In the genomic region with DNA sequence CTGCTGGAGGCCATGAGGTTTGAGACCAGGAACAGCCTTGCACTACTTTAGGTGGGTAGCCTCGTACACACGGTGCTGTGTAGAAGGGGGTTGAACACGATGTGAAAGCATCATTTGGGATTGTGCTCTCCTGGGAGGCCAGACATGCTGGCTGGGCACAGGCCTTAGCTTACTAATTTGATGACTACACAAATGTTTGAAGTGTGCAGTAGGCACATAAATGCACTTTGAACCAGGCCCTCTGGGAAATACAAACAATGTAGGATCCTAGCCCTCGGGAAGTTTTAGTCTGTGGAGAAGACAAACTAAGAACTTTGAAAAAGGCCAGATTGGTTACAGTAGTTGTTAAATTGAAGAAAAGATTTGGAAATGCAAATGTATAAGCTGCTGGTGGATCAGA, we compare ENCODE assay signal across 1 cellular context.
TF ChIP-seq lines count a peak whose summit lies in the region.

No MANE protein-coding gene starts in this region.

TF ChIP-seq in HepG2, 621 proteins besides CTCF, POLR2A, EP300 and RAD21 (continued from another document):
- TF ChIP-seq, protein P1, sequence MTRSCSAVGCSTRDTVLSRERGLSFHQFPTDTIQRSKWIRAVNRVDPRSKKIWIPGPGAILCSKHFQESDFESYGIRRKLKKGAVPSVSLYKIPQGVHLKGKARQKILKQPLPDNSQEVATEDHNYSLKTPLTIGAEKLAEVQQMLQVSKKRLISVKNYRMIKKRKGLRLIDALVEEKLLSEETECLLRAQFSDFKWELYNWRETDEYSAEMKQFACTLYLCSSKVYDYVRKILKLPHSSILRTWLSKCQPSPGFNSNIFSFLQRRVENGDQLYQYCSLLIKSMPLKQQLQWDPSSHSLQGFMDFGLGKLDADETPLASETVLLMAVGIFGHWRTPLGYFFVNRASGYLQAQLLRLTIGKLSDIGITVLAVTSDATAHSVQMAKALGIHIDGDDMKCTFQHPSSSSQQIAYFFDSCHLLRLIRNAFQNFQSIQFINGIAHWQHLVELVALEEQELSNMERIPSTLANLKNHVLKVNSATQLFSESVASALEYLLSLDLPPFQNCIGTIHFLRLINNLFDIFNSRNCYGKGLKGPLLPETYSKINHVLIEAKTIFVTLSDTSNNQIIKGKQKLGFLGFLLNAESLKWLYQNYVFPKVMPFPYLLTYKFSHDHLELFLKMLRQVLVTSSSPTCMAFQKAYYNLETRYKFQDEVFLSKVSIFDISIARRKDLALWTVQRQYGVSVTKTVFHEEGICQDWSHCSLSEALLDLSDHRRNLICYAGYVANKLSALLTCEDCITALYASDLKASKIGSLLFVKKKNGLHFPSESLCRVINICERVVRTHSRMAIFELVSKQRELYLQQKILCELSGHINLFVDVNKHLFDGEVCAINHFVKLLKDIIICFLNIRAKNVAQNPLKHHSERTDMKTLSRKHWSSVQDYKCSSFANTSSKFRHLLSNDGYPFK (CRISPR knock-in tag; IDR thresholded peaks at IDR 0.05; ENCODE audit: borderline replicate concordance) = no peak
- no peak for TF ChIP-seq ZNF296 (CRISPR knock-in tag; conservative IDR thresholded peaks at IDR 0.05)
- no peak for TF ChIP-seq ZNF264 (CRISPR knock-in tag; IDR thresholded peaks at IDR 0.05)
- no peak for TF ChIP-seq ZNF256 (CRISPR knock-in tag; conservative IDR thresholded peaks at IDR 0.05)
- TF ChIP-seq NCOA2 (CRISPR knock-in tag; IDR thresholded peaks at IDR 0.05) = no peak
- TF ChIP-seq ARNT (IDR thresholded peaks at IDR 0.05) = no peak
- no peak for TF ChIP-seq NR2F1 (CRISPR knock-in tag; IDR thresholded peaks at IDR 0.05)
- TF ChIP-seq ZFAT (CRISPR knock-in tag; conservative IDR thresholded peaks at IDR 0.05) = no peak
- TF ChIP-seq MAFG (CRISPR knock-in tag; IDR thresholded peaks at IDR 0.05) = no peak
- no peak for TF ChIP-seq TBL1XR1 (IDR thresholded peaks at IDR 0.05; ENCODE audit: borderline replicate concordance, low read length, partially characterized antibody)
- TF ChIP-seq, protein P2, sequence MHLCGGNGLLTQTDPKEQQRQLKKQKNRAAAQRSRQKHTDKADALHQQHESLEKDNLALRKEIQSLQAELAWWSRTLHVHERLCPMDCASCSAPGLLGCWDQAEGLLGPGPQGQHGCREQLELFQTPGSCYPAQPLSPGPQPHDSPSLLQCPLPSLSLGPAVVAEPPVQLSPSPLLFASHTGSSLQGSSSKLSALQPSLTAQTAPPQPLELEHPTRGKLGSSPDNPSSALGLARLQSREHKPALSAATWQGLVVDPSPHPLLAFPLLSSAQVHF (CRISPR knock-in tag; IDR thresholded peaks at IDR 0.05) = no peak
- no peak for TF ChIP-seq ZNF160 (CRISPR knock-in tag; IDR thresholded peaks at IDR 0.05)
- TF ChIP-seq ZSCAN12 (CRISPR knock-in tag; IDR thresholded peaks at IDR 0.05) = no peak
- TF ChIP-seq EED (CRISPR knock-in tag; IDR thresholded peaks at IDR 0.05) = no peak
- no peak for TF ChIP-seq NCOA5 (CRISPR knock-in tag; IDR thresholded peaks at IDR 0.05)
- TF ChIP-seq YEATS2 (CRISPR knock-in tag; IDR thresholded peaks at IDR 0.05; ENCODE audit: borderline replicate concordance) = no peak
- no peak for TF ChIP-seq TAF15 (IDR thresholded peaks at IDR 0.05; ENCODE audit: low read depth, low read length, poor library complexity, severe bottlenecking)
- TF ChIP-seq ZNF253 (CRISPR knock-in tag; IDR thresholded peaks at IDR 0.05; ENCODE audit: borderline replicate concordance) = no peak
- no peak for TF ChIP-seq FOXK1 (CRISPR knock-in tag; IDR thresholded peaks at IDR 0.05; ENCODE audit: borderline replicate concordance, low read depth)
- TF ChIP-seq, protein P3, sequence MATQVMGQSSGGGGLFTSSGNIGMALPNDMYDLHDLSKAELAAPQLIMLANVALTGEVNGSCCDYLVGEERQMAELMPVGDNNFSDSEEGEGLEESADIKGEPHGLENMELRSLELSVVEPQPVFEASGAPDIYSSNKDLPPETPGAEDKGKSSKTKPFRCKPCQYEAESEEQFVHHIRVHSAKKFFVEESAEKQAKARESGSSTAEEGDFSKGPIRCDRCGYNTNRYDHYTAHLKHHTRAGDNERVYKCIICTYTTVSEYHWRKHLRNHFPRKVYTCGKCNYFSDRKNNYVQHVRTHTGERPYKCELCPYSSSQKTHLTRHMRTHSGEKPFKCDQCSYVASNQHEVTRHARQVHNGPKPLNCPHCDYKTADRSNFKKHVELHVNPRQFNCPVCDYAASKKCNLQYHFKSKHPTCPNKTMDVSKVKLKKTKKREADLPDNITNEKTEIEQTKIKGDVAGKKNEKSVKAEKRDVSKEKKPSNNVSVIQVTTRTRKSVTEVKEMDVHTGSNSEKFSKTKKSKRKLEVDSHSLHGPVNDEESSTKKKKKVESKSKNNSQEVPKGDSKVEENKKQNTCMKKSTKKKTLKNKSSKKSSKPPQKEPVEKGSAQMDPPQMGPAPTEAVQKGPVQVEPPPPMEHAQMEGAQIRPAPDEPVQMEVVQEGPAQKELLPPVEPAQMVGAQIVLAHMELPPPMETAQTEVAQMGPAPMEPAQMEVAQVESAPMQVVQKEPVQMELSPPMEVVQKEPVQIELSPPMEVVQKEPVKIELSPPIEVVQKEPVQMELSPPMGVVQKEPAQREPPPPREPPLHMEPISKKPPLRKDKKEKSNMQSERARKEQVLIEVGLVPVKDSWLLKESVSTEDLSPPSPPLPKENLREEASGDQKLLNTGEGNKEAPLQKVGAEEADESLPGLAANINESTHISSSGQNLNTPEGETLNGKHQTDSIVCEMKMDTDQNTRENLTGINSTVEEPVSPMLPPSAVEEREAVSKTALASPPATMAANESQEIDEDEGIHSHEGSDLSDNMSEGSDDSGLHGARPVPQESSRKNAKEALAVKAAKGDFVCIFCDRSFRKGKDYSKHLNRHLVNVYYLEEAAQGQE (IDR thresholded peaks at IDR 0.05; ENCODE audit: borderline replicate concordance in 1 of 2, low read depth in 1 of 2, low read length in 2 of 2) = no peak
- peak; percentile 39; the same call in 1 of the 2 replicates for TF ChIP-seq NCOR1 (IDR thresholded peaks at IDR 0.05; ENCODE audit: borderline replicate concordance, low read length)
- TF ChIP-seq JARID2 (CRISPR knock-in tag; IDR thresholded peaks at IDR 0.05; ENCODE audit: insufficient replicate concordance) = no peak
- no peak for TF ChIP-seq NONO (IDR thresholded peaks at IDR 0.05)
- TF ChIP-seq NONO (CRISPR knock-in tag; conservative IDR thresholded peaks at IDR 0.05) = no peak
- TF ChIP-seq ZFP82 (CRISPR knock-in tag; IDR thresholded peaks at IDR 0.05; ENCODE audit: borderline replicate concordance) = no peak
- TF ChIP-seq REL (CRISPR knock-in tag; conservative IDR thresholded peaks at IDR 0.05) = no peak
- peak; percentile 10; the same call in 1 of the 2 replicates for TF ChIP-seq SALL1 (CRISPR knock-in tag; IDR thresholded peaks at IDR 0.05)
- 0 out of 2 replicates have a peak, but pooled peaks have one; percentile 16 for TF ChIP-seq KDM6A (CRISPR knock-in tag; IDR thresholded peaks at IDR 0.05; ENCODE audit: low read depth)
- TF ChIP-seq PCBP1 (IDR thresholded peaks at IDR 0.05; ENCODE audit: borderline replicate concordance, low read depth, low read length) = no peak
- no peak for TF ChIP-seq ZNF557 (CRISPR knock-in tag; IDR thresholded peaks at IDR 0.05)
- TF ChIP-seq FOSL2 (CRISPR knock-in tag; IDR thresholded peaks at IDR 0.05) = peak; percentile 47; the same call in 1 of the 2 replicates
- no peak for TF ChIP-seq NFATC3 (CRISPR knock-in tag; IDR thresholded peaks at IDR 0.05)
- TF ChIP-seq, protein P4, sequence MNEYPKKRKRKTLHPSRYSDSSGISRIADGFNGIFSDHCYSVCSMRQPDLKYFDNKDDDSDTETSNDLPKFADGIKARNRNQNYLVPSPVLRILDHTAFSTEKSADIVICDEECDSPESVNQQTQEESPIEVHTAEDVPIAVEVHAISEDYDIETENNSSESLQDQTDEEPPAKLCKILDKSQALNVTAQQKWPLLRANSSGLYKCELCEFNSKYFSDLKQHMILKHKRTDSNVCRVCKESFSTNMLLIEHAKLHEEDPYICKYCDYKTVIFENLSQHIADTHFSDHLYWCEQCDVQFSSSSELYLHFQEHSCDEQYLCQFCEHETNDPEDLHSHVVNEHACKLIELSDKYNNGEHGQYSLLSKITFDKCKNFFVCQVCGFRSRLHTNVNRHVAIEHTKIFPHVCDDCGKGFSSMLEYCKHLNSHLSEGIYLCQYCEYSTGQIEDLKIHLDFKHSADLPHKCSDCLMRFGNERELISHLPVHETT (CRISPR knock-in tag; conservative IDR thresholded peaks at IDR 0.05) = no peak
- TF ChIP-seq ZNF451 (CRISPR knock-in tag; IDR thresholded peaks at IDR 0.05) = no peak
